Comparison of ENCODE assay signal across 11 cellular contexts in genomic region chr15:93047621-93048425, GRCh38. TPM values are rescaled to one million over a fixed set of nuclear protein-coding genes. Genes with fewer than 3 reads are reported as not detected.
DNase-seq lines count a peak whose midpoint lies in the region; ATAC-seq and TF ChIP-seq lines count a peak whose summit lies in the region.
"Had no signal": no experiment of that assay in that cellular context is flagged by ENCODE, and none has a peak within 500 bp of the region (broad histone marks: within the 10 kb centered on the region; RNA-seq: fewer than 3 reads in every experiment).

No MANE protein-coding gene starts in this region.

- POLR2A ChIA-PET in activated B cell treated with CpG ODN at 0.5 μM for 24 hours (lab: Charles Lee): no interaction called here

- peaks cover 18% of the 10 kb centered on the region for H3K27me3 Mint-ChIP-seq in activated B cell treated with CpG ODN at 0.5 μM for 24 hours
- peaks cover 19% of the 10 kb centered on the region for H3K27me3 Mint-ChIP-seq in glutamatergic neuron (ENCODE audit: unreplicated experiment)

- no peak for TF ChIP-seq CTCF in activated B cell treated with CpG ODN at 0.5 μM for 24 hours (IDR thresholded peaks at IDR 0.05)
- no peak for TF ChIP-seq CTCF in glutamatergic neuron (IDR thresholded peaks at IDR 0.05; ENCODE audit: partially characterized antibody, unreplicated experiment)

- peak; percentile 10 for DNase-seq in stimulated activated CD8-positive, alpha-beta memory T cell treated with anti-CD3 and anti-CD28 coated beads, Interleukin-12 subunit alpha, Interleukin-12 subunit beta, amount 100 ng/mL, for 4 hours (ENCODE audit: low read depth)
- no peak for DNase-seq in stimulated activated CD8-positive, alpha-beta memory T cell treated with anti-CD3 and anti-CD28 coated beads, Interleukin-4, amount 100 ng/mL, for 48 hours
- DNase-seq in activated B cell treated with CpG ODN at 0.5 μM for 24 hours (no peak), glutamatergic neuron (no peak), NCI-H146 (lab: John Stamatoyannopoulos, UW) (no peak), NCI-H146 treated with DMSO at 0.1 percent for 48 hours (lab: John Stamatoyannopoulos, UW; ENCODE audit: unreplicated experiment) (no peak)
- DNase-seq in NK-92 treated with Interleukin-12 subunit alpha and Interleukin-12 subunit beta, amount 100 ng/mL, for 24 hours (lab: John Stamatoyannopoulos, UW): no peak
- DNase-seq: activated CD4-positive, alpha-beta T cell treated with anti-CD3 and anti-CD28 coated beads, Interleukin-2, amount 50 U/mL, for 4 hours; NCI-H1105 treated with DMSO at 0.1 percent for 48 hours had no signal

- ATAC-seq in activated B cell treated with CpG ODN at 0.5 μM for 24 hours (ENCODE audit: low read depth) (peak; percentile 28), GM21423 (IDR thresholded peaks at IDR 0.05; ENCODE audit: unreplicated experiment) (no peak)

- H3K4me1 Mint-ChIP-seq in activated B cell treated with CpG ODN at 0.5 μM for 24 hours (peaks cover 6% of the 10 kb centered on the region), glutamatergic neuron (ENCODE audit: low read depth, unreplicated experiment) (peaks cover 15% of the 10 kb centered on the region)

- intact Hi-C loops in activated B cell treated with CpG ODN at 0.5 μM for 24 hours (cut with micrococcal nuclease): no loop called here

- no peak overlapping the region for H3K27ac Mint-ChIP-seq in activated B cell treated with CpG ODN at 0.5 μM for 24 hours
- H3K27ac Mint-ChIP-seq in glutamatergic neuron (ENCODE audit: unreplicated experiment): peak overlapping the region; percentile 52
- H3K27ac Mint-ChIP-seq: nephron had no signal

- CTCF ChIA-PET in activated B cell treated with CpG ODN at 0.5 μM for 24 hours (lab: Charles Lee): no interaction called here

- H3K4me3 Mint-ChIP-seq in activated B cell treated with CpG ODN at 0.5 μM for 24 hours (no peak overlapping the region), glutamatergic neuron (ENCODE audit: unreplicated experiment) (no peak overlapping the region)
- H3K4me3 Mint-ChIP-seq: nephron had no signal

- H3K9me3 Mint-ChIP-seq in activated B cell treated with CpG ODN at 0.5 μM for 24 hours (peaks cover 8% of the 10 kb centered on the region), glutamatergic neuron (ENCODE audit: unreplicated experiment) (peaks cover 22% of the 10 kb centered on the region)

- H3K36me3 Mint-ChIP-seq in activated B cell treated with CpG ODN at 0.5 μM for 24 hours (ENCODE audit: low read depth) (no peaks in the 10 kb centered on the region), glutamatergic neuron (ENCODE audit: unreplicated experiment) (peaks cover 21% of the 10 kb centered on the region)

RNA-seq across cellular contexts. Expression of gene RGMA, which starts 41.2 kb away (rescaled TPM):
- total RNA-seq in activated B cell treated with CpG ODN at 0.5 μM for 24 hours: not detected in 2 replicates
- total RNA-seq in glutamatergic neuron (ENCODE audit: unreplicated experiment): 56.6 TPM

Comparison
In these comparisons a context has a peak if more than half of its experiments do, and no peak if none do; other contexts are left out.
1. RNA of gene RGMA, which starts 41.2 kb away (total RNA-seq): 56.6 TPM in glutamatergic neuron (single experiment); not detected in activated B cell treated with CpG ODN at 0.5 μM for 24 hours; every median in the first group is over 10 times any median in the second.